ENCODE assay signal across 9 cellular contexts in genomic region chr6:82906951-82907350, GRCh38.
DNase-seq lines count a peak whose midpoint lies in the region; ATAC-seq and TF ChIP-seq lines count a peak whose summit lies in the region.
"Had no signal": no experiment of that assay in that cellular context is flagged by ENCODE, and none has a peak within 500 bp of the region (broad histone marks: within the 10 kb centered on the region; RNA-seq: fewer than 3 reads in every experiment).

No MANE protein-coding gene starts in this region.

- DNase-seq in HPDE6-E6E7 (ENCODE audit: extremely low spot score) (peak; percentile 15), adipocyte (ENCODE audit: low read depth) (peak; percentile 47), hepatic stellate cell (ENCODE audit: low spot score) (peak; percentile 24), stromal cell of bone marrow (ENCODE audit: low read depth) (peak; percentile 31), BE2C (no peak)
- DNase-seq in activated T-cell treated with anti-CD3 and anti-CD28 coated beads, Interleukin-2, amount 50 U/mL, for 48 hours, result no peak
- DNase-seq: activated effector memory CD4-positive, alpha-beta T cell treated with anti-CD3 and anti-CD28 coated beads, Interleukin-2, amount 50 U/mL, for 16 hours; retina had no signal

- H3K4me3 ChIP-seq in adipocyte (ENCODE audit: low read length) (no peak overlapping the region), BE2C (ENCODE audit: low read depth, low read length) (no peak overlapping the region)

- ATAC-seq in GM18907 (IDR thresholded peaks at IDR 0.05; ENCODE audit: unreplicated experiment), result no peak

- no peak for TF ChIP-seq CTCF in BE2C (IDR thresholded peaks at IDR 0.05; ENCODE audit: low read depth, low read length)

- H3K27me3 ChIP-seq in adipocyte (replicated peaks; ENCODE audit: control insufficient read depth, insufficient read depth, low read length) (no peaks in the 10 kb centered on the region), BE2C (no peaks in the 10 kb centered on the region)

- H3K36me3 ChIP-seq in adipocyte (ENCODE audit: control insufficient read depth, insufficient read depth, low read length, severe bottlenecking) (no peaks in the 10 kb centered on the region), BE2C (no peaks in the 10 kb centered on the region)

- no peak overlapping the region for H3K9ac ChIP-seq in adipocyte (ENCODE audit: low read length)

- H3K9me3 ChIP-seq in adipocyte (ENCODE audit: control insufficient read depth, low read length) (no peaks in the 10 kb centered on the region), BE2C (no peaks in the 10 kb centered on the region)

- H3K4me1 ChIP-seq in adipocyte (ENCODE audit: control insufficient read depth, insufficient read depth, low read length) (peaks cover 13% of the 10 kb centered on the region), BE2C (peaks cover 8% of the 10 kb centered on the region; the same call in 1 of the 2 replicates)

Comparison
In these comparisons a context has a peak if more than half of its experiments do, and no peak if none do; other contexts are left out.
1. DNase-seq: peak in HPDE6-E6E7 (single experiment), adipocyte (single experiment), hepatic stellate cell (single experiment) and stromal cell of bone marrow (single experiment); none in activated T-cell treated with anti-CD3 and anti-CD28 coated beads, Interleukin-2, amount 50 U/mL, for 48 hours (0 of 2) and BE2C (single experiment).